In genomic region chr6:107716688-107717089, GRCh38 we compare ENCODE assay signal across 1 cellular context.
TF ChIP-seq lines count a peak whose summit lies in the region.

No MANE protein-coding gene starts in this region.

TF ChIP-seq in GM12878, 131 proteins besides CTCF, POLR2A, EP300 and RAD21 (continued from another document):
- TF ChIP-seq NKRF (conservative IDR thresholded peaks at IDR 0.05) (no peak), RUNX3 (IDR thresholded peaks at IDR 0.05; ENCODE audit: low read length) (peak; percentile 69), ZNF24 (IDR thresholded peaks at IDR 0.05) (no peak), TBL1XR1 (IDR thresholded peaks at IDR 0.05; ENCODE audit: low read depth, low read length) (no peak), CHD1 (IDR thresholded peaks at IDR 0.05; ENCODE audit: low read depth, low read length) (no peak), FOS (IDR thresholded peaks at IDR 0.05; ENCODE audit: borderline replicate concordance, extremely low read depth, insufficient read length) (no peak), STAT1 (conservative IDR thresholded peaks at IDR 0.05) (no peak), BCL3 (IDR thresholded peaks at IDR 0.05; ENCODE audit: borderline replicate concordance, insufficient read depth, low read depth, low read length, poor library complexity, severe bottlenecking) (no peak), SUPT20H (IDR thresholded peaks at IDR 0.05; ENCODE audit: borderline replicate concordance, control insufficient read depth, low read depth, low read length) (no peak), RAD51 (IDR thresholded peaks at IDR 0.05) (peak; percentile 50; the same call in 1 of the 2 replicates), E2F8 (IDR thresholded peaks at IDR 0.05; ENCODE audit: low read depth, partially characterized antibody) (no peak), NR2F1 (conservative IDR thresholded peaks at IDR 0.05) (no peak), NFYA (IDR thresholded peaks at IDR 0.05; ENCODE audit: borderline replicate concordance, low read depth, low read length) (no peak), ATF7 (IDR thresholded peaks at IDR 0.05; ENCODE audit: low read depth) (no peak)
